Comparison of ENCODE assay signal across 10 cellular contexts in genomic region chr22:19962909-19963806, GRCh38. TPM values are rescaled to one million over a fixed set of nuclear protein-coding genes. Genes with fewer than 3 reads are reported as not detected.
DNase-seq lines count a peak whose midpoint lies in the region; ATAC-seq and TF ChIP-seq lines count a peak whose summit lies in the region.
"Had no signal": no experiment of that assay in that cellular context is flagged by ENCODE, and none has a peak within 500 bp of the region (broad histone marks: within the 10 kb centered on the region; RNA-seq: fewer than 3 reads in every experiment).

No MANE protein-coding gene starts in this region.

- H3K79me2 ChIP-seq in hepatocyte = peaks cover 15% of the 10 kb centered on the region

- peaks cover 23% of the 10 kb centered on the region for H3K36me3 Mint-ChIP-seq in stimulated activated effector memory CD8-positive, alpha-beta T cell treated with anti-CD3 and anti-CD28 coated beads, Interleukin-12 subunit alpha, Interleukin-12 subunit beta, amount 100 ng/mL, for 72 hours
- peaks cover 7% of the 10 kb centered on the region for H3K36me3 Mint-ChIP-seq in T-cell

- H3K4me1 ChIP-seq in hepatocyte (ENCODE audit: insufficient read depth) = peaks cover 49% of the 10 kb centered on the region

- CTCF ChIA-PET in T-cell (lab: Charles Lee) = interaction anchor here in 1 of 2 donors (0.6 kb wide), 1 partner anchor 1849 kb away, joined by 4 read pairs; no protein-coding TSS in a partner anchor

- POLR2A ChIA-PET in T-cell (lab: Charles Lee) = no interaction called here

- H3K27me3 ChIP-seq in hepatocyte = no peaks in the 10 kb centered on the region

- H3K4me2 ChIP-seq in hepatocyte = peak overlapping the region; percentile 76

- H3K27me3 Mint-ChIP-seq in T-cell = no peaks in the 10 kb centered on the region
- H3K27me3 Mint-ChIP-seq: B cell had no signal

- peak; percentile 90 for ATAC-seq in stimulated activated effector memory CD8-positive, alpha-beta T cell treated with anti-CD3 and anti-CD28 coated beads, Interleukin-12 subunit alpha, Interleukin-12 subunit beta, amount 100 ng/mL, for 72 hours
- ATAC-seq in GM18907 (IDR thresholded peaks at IDR 0.05; ENCODE audit: unreplicated experiment) = no peak
- ATAC-seq in T-cell (replicated peaks in 1 of 4) = no peak

- 58% methylated on average over 25 of the region's 30 CpGs for WGBS in hepatocyte (ENCODE audit: low lambda C conversion rate, missing lambda C conversion rate)

- H3K9me3 ChIP-seq in hepatocyte (ENCODE audit: low read depth) = no peaks in the 10 kb centered on the region

- no peaks in the 10 kb centered on the region for H3K9me2 ChIP-seq in hepatocyte (replicated peaks; ENCODE audit: insufficient read depth)

- H3K4me3 ChIP-seq in hepatocyte = no peak overlapping the region

- no peaks in the 10 kb centered on the region for H3K9me3 Mint-ChIP-seq in stimulated activated effector memory CD8-positive, alpha-beta T cell treated with anti-CD3 and anti-CD28 coated beads, Interleukin-12 subunit alpha, Interleukin-12 subunit beta, amount 100 ng/mL, for 72 hours
- H3K9me3 Mint-ChIP-seq in T-cell = no peaks in the 10 kb centered on the region
- H3K9me3 Mint-ChIP-seq: T-helper 1 cell treated with Interleukin-12 subunit alpha and Interleukin-12 subunit beta and Interleukin-4 antibody, amounts not matched to agents 30 μg/mL and 1 μg/mL, for 36 hours had no signal

- DNase-seq in SIG-M5 treated with dmso at 0.1 percent for 504 hours (lab: John Stamatoyannopoulos, UW; ENCODE audit: unreplicated experiment) (peak; percentile 47), SIG-M5 (lab: John Stamatoyannopoulos, UW) (no peak), RKO (ENCODE audit: low spot score) (peak; percentile 51), hepatocyte (ENCODE audit: low spot score) (peak; percentile 95), NCI-H2171 treated with DMSO at 0.1 percent for 48 hours (lab: John Stamatoyannopoulos, UW) (no peak), T-cell (no peak)
- DNase-seq in stimulated activated effector memory CD8-positive, alpha-beta T cell treated with anti-CD3 and anti-CD28 coated beads, Interleukin-12 subunit alpha, Interleukin-12 subunit beta, amount 100 ng/mL, for 72 hours (ENCODE audit: low spot score in 2 of 2) = no peak

- H3K36me3 ChIP-seq in hepatocyte (replicated peaks; ENCODE audit: insufficient read depth, low read depth) = no peaks in the 10 kb centered on the region

- peaks cover 18% of the 10 kb centered on the region for H3K4me1 Mint-ChIP-seq in stimulated activated effector memory CD8-positive, alpha-beta T cell treated with anti-CD3 and anti-CD28 coated beads, Interleukin-12 subunit alpha, Interleukin-12 subunit beta, amount 100 ng/mL, for 72 hours
- H3K4me1 Mint-ChIP-seq in T-cell = peaks cover 0 to 6% (median 2%) of the 10 kb centered on the region in 3 donors

- no peak overlapping the region for H2AFZ ChIP-seq in hepatocyte

- no peak overlapping the region for H3K4me3 Mint-ChIP-seq in stimulated activated effector memory CD8-positive, alpha-beta T cell treated with anti-CD3 and anti-CD28 coated beads, Interleukin-12 subunit alpha, Interleukin-12 subunit beta, amount 100 ng/mL, for 72 hours
- H3K4me3 Mint-ChIP-seq in T-cell = no peak overlapping the region
- H3K4me3 Mint-ChIP-seq: B cell; T-helper 1 cell treated with Interleukin-12 subunit alpha and Interleukin-12 subunit beta and Interleukin-4 antibody, amounts not matched to agents 30 μg/mL and 1 μg/mL, for 36 hours had no signal

- H3K27ac ChIP-seq in hepatocyte = peak overlapping the region; percentile 96

- no peaks in the 10 kb centered on the region for H4K20me1 ChIP-seq in hepatocyte (ENCODE audit: insufficient read depth, poor library complexity, severe bottlenecking)

- TF ChIP-seq CTCF in hepatocyte (IDR thresholded peaks at IDR 0.05; ENCODE audit: poor library complexity) = no peak

- H3K27ac Mint-ChIP-seq in stimulated activated effector memory CD8-positive, alpha-beta T cell treated with anti-CD3 and anti-CD28 coated beads, Interleukin-12 subunit alpha, Interleukin-12 subunit beta, amount 100 ng/mL, for 72 hours = peak overlapping the region; percentile 60
- no peak overlapping the region for H3K27ac Mint-ChIP-seq in T-cell
- H3K27ac Mint-ChIP-seq: B cell; T-helper 1 cell treated with Interleukin-12 subunit alpha and Interleukin-12 subunit beta and Interleukin-4 antibody, amounts not matched to agents 30 μg/mL and 1 μg/mL, for 36 hours had no signal

RNA-seq across cellular contexts. Expression of gene TXNRD2, which starts 21.5 kb away (rescaled TPM):
- total RNA-seq in hepatocyte = 0.60 TPM in 1 of 2 replicates, not detected in the other
- 1.6 and 2.1 TPM in 2 replicates for polyA plus RNA-seq in hepatocyte
- total RNA-seq in T-cell = 10 to 100 TPM; 26.5 to 47.4 (median 28.7) TPM

RNA-seq across cellular contexts. Expression of gene COMT, which starts 21.6 kb away (rescaled TPM):
- total RNA-seq in hepatocyte = 74.5 and 78.2 TPM in 2 replicates
- 129 and 153 TPM in 2 replicates for polyA plus RNA-seq in hepatocyte
- 10 to 100 TPM; 30.6 to 53.1 (median 50.5) TPM for total RNA-seq in T-cell

RNA-seq across cellular contexts. Expression of gene ARVCF, which starts 53.5 kb away (rescaled TPM):
- total RNA-seq in hepatocyte (21.6 and 32.5 TPM in 2 replicates), T-cell (1 to 10 TPM; 2.5 to 8.6 (median 6.4) TPM)
- 23.8 and 25.8 TPM in 2 replicates for polyA plus RNA-seq in hepatocyte

RNA-seq across cellular contexts. Expression of gene TANGO2, which starts 57.8 kb away (rescaled TPM):
- 21.4 and 26.2 TPM in 2 replicates for total RNA-seq in hepatocyte
- polyA plus RNA-seq in hepatocyte = 20.8 and 24.4 TPM in 2 replicates
- 10 to 100 TPM; 29.9 to 48.4 (median 43.7) TPM for total RNA-seq in T-cell

Comparison
In these comparisons a context has a peak if more than half of its experiments do, and no peak if none do; other contexts are left out.
1. DNase-seq: peak in SIG-M5 treated with dmso at 0.1 percent for 504 hours (single experiment), RKO (single experiment) and hepatocyte (single experiment); none in SIG-M5 (single experiment), stimulated activated effector memory CD8-positive, alpha-beta T cell treated with anti-CD3 and anti-CD28 coated beads, Interleukin-12 subunit alpha, Interleukin-12 subunit beta, amount 100 ng/mL, for 72 hours (0 of 2), NCI-H2171 treated with DMSO at 0.1 percent for 48 hours (single experiment) and T-cell (0 of 34).
2. RNA of gene TXNRD2, which starts 21.5 kb away (total RNA-seq): 26.5 to 47.4 TPM in T-cell; 0.60 TPM in hepatocyte; every median in the first group is over 10 times any median in the second.